In the genomic region with DNA sequence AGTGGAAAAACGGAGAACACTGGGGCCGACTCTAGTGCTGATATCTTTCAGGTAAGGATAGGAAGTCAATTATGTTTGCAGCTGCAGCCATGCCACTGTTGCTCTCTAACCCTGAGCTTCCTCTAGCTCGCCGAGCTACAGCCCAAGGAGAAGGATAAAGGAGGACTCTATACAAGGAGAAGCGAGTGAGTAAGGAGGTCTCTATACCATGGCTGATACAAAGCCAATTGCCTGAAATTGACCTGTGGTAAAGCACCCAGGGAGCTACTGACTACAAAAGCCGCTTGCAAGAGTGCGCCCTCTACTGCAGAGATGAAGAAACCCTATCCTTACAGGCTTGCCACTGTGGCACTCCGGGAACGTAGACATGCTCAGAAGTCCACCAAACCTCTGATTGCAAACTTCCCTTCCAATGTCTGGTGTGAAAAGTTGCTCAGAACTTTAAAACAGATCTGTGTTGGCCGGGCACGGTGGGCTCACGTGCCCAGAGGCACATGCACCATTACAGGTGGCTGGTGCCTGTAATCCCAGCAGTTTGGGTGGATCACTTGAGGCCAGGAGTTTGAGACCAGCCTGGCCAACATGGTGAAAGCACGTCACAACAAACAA, we compare ENCODE assay signal across 10 cellular contexts. TPM values are rescaled to one million over a fixed set of nuclear protein-coding genes. Genes with fewer than 3 reads are reported as not detected.
A peak's percentile ranks its signal among the peaks of the same experiment; 100 is the strongest.
DNase-seq lines count a peak whose midpoint lies in the region; ATAC-seq and TF ChIP-seq lines count a peak whose summit lies in the region.
"Had no signal": no experiment of that assay in that cellular context is flagged by ENCODE, and none has a peak within 500 bp of the region (broad histone marks: within the 10 kb centered on the region; RNA-seq: fewer than 3 reads in every experiment).

No MANE protein-coding gene starts in this region.

- no peak overlapping the region for H3K4me3 ChIP-seq in foreskin fibroblast (ENCODE audit: low read depth in 1 of 2, low read length in 2 of 2)
- H3K4me3 ChIP-seq in trophoblast cell (ENCODE audit: low read depth, low read length): no peak overlapping the region
- H3K4me3 ChIP-seq: SJSA1 had no signal

- no peaks in the 10 kb centered on the region for H3K36me3 Mint-ChIP-seq in activated T-cell treated with anti-CD3 and anti-CD28 coated beads, Interleukin-2, amount 50 U/mL, for 24 hours (ENCODE audit: low read depth)

- no peak overlapping the region for H3K9ac ChIP-seq in trophoblast cell (ENCODE audit: low read length)

- no peaks in the 10 kb centered on the region for H3K36me3 ChIP-seq in trophoblast cell (ENCODE audit: control insufficient read depth in 1 of 2, insufficient read depth in 2 of 2, low read length in 2 of 2)
- H3K36me3 ChIP-seq: SJSA1 had no signal

- H4K91ac ChIP-seq in trophoblast cell (ENCODE audit: low read depth, low read length): no peak overlapping the region

- no peaks in the 10 kb centered on the region for H3K27me3 ChIP-seq in trophoblast cell (ENCODE audit: insufficient read depth, low read length)

- no peak overlapping the region for H4K12ac ChIP-seq in trophoblast cell (ENCODE audit: low read depth, low read length)

- no peak overlapping the region for H2BK120ac ChIP-seq in trophoblast cell (ENCODE audit: insufficient read depth, low read length, poor library complexity)

- no peak overlapping the region for H3K4me3 Mint-ChIP-seq in activated T-cell treated with anti-CD3 and anti-CD28 coated beads, Interleukin-2, amount 50 U/mL, for 24 hours
- H3K4me3 Mint-ChIP-seq: stimulated activated naive CD8-positive, alpha-beta T cell treated with anti-CD3 and anti-CD28 coated beads, Interleukin-15, Interleukin-2, amounts not matched to agents 100 ng/mL and 50 ng/mL, for 24 hours had no signal

- no peak overlapping the region for H3K27ac Mint-ChIP-seq in activated T-cell treated with anti-CD3 and anti-CD28 coated beads, Interleukin-2, amount 50 U/mL, for 24 hours
- H3K27ac Mint-ChIP-seq: stimulated activated naive CD8-positive, alpha-beta T cell treated with anti-CD3 and anti-CD28 coated beads, Interleukin-15, Interleukin-2, amounts not matched to agents 100 ng/mL and 50 ng/mL, for 24 hours had no signal

- H3K27me3 Mint-ChIP-seq in activated T-cell treated with anti-CD3 and anti-CD28 coated beads, Interleukin-2, amount 50 U/mL, for 24 hours: peaks cover 7% of the 10 kb centered on the region

- no peak overlapping the region for H3K23ac ChIP-seq in trophoblast cell (ENCODE audit: low read length)

- no peak overlapping the region for H3K14ac ChIP-seq in trophoblast cell (ENCODE audit: low read length)

- H4K8ac ChIP-seq in trophoblast cell (ENCODE audit: low read depth, low read length): no peak overlapping the region

- no peak overlapping the region for H3K18ac ChIP-seq in trophoblast cell (ENCODE audit: low read length)

- H2AK5ac ChIP-seq in trophoblast cell (ENCODE audit: low read length): no peak overlapping the region

- no peak overlapping the region for H2AFZ ChIP-seq in trophoblast cell (ENCODE audit: insufficient read depth, low read length, poor library complexity)

- no peaks in the 10 kb centered on the region for H3K9me3 ChIP-seq in trophoblast cell (ENCODE audit: insufficient read depth, low read depth, low read length)
- H3K9me3 ChIP-seq: SJSA1 had no signal

- H3K27ac ChIP-seq in trophoblast cell (ENCODE audit: low read depth, low read length): no peak overlapping the region
- H3K27ac ChIP-seq: SJSA1 had no signal

- DNase-seq in DMS153 (lab: John Stamatoyannopoulos, UW) (peak; percentile 72), HT1080 (ENCODE audit: low read depth) (peak; percentile 47), NOMO-1 treated with dmso at 0.1 percent for 144 hours (lab: John Stamatoyannopoulos, UW; ENCODE audit: unreplicated experiment) (peak; percentile 53), foreskin fibroblast (peak; percentile 32 to 64), trophoblast cell (peak; percentile 54 to 82)
- DNase-seq in activated T-cell treated with anti-CD3 and anti-CD28 coated beads, Interleukin-2, amount 50 U/mL, for 24 hours: peak; percentile 61

- H3K4ac ChIP-seq in trophoblast cell (ENCODE audit: low read depth, low read length): no peak overlapping the region

- peaks cover 6% of the 10 kb centered on the region for H3K4me1 Mint-ChIP-seq in activated T-cell treated with anti-CD3 and anti-CD28 coated beads, Interleukin-2, amount 50 U/mL, for 24 hours (ENCODE audit: low read depth)

- ATAC-seq in HG02870 (IDR thresholded peaks at IDR 0.05; ENCODE audit: unreplicated experiment) (no peak), GM19023 (IDR thresholded peaks at IDR 0.05; ENCODE audit: unreplicated experiment) (no peak)

- H2BK5ac ChIP-seq in trophoblast cell (ENCODE audit: low read depth, low read length, poor library complexity): no peak overlapping the region

- H3K9me3 Mint-ChIP-seq in activated T-cell treated with anti-CD3 and anti-CD28 coated beads, Interleukin-2, amount 50 U/mL, for 24 hours: no peaks in the 10 kb centered on the region
- H3K9me3 Mint-ChIP-seq: stimulated activated naive CD8-positive, alpha-beta T cell treated with anti-CD3 and anti-CD28 coated beads, Interleukin-15, Interleukin-2, amounts not matched to agents 100 ng/mL and 50 ng/mL, for 24 hours had no signal

- no peaks in the 10 kb centered on the region for H3K79me2 ChIP-seq in trophoblast cell (ENCODE audit: control insufficient read depth, insufficient read depth, low read length, poor library complexity)

- peak; percentile 77 for TF ChIP-seq CTCF in foreskin fibroblast (IDR thresholded peaks at IDR 0.05; ENCODE audit: low read depth, low read length)

- no peak overlapping the region for H2BK12ac ChIP-seq in trophoblast cell (ENCODE audit: low read length)

- no peaks in the 10 kb centered on the region for H3K79me1 ChIP-seq in trophoblast cell (ENCODE audit: low read length)

- no CpG with 5 or more reads among the region's 13 CpGs for WGBS in trophoblast cell (ENCODE audit: extremely low coverage, insufficient coverage, insufficient read length)

- no peaks in the 10 kb centered on the region for H3K4me1 ChIP-seq in trophoblast cell (ENCODE audit: control insufficient read depth in 1 of 2, insufficient read depth in 2 of 2, low read length in 2 of 2)
- H3K4me1 ChIP-seq: SJSA1 had no signal

- no peak overlapping the region for H3K4me2 ChIP-seq in trophoblast cell (ENCODE audit: low read length)

RNA-seq across cellular contexts. Expression of a gene that starts 10.8 kb away (rescaled TPM):
- 2.2 and 2.4 TPM in 2 replicates for total RNA-seq in HT1080 (2014; rRNA removed; shearing (Covaris generic))
- 2.2 and 2.5 TPM in 2 replicates for polyA plus RNA-seq in HT1080 (2015; cell fraction: cytosol; rRNA removed)
- 3.7 and 6.5 TPM in 2 replicates for polyA plus RNA-seq in HT1080 (2015; cell fraction: nucleus; rRNA removed)
- polyA plus RNA-seq in trophoblast cell (2013): 6.3 and 7.2 TPM in 2 replicates

RNA-seq across cellular contexts. Expression of a gene that starts 45.3 kb away (rescaled TPM):
- 3.9 and 10.9 TPM in 2 replicates for total RNA-seq in HT1080 (2014; rRNA removed; shearing (Covaris generic))
- polyA plus RNA-seq in HT1080 (2015; cell fraction: cytosol; rRNA removed): 5.0 and 7.1 TPM in 2 replicates
- polyA plus RNA-seq in HT1080 (2015; cell fraction: nucleus; rRNA removed): 9.3 and 12.9 TPM in 2 replicates
- polyA plus RNA-seq in trophoblast cell (2013): 0.49 and 0.60 TPM in 2 replicates

RNA-seq across cellular contexts. Expression of a gene that starts 46.7 kb away (rescaled TPM):
- not detected in 2 replicates for total RNA-seq in HT1080 (2014; rRNA removed; shearing (Covaris generic))
- polyA plus RNA-seq in HT1080 (2015; cell fraction: cytosol; rRNA removed): 0.02 and 0.10 TPM in 2 replicates
- 0.30 and 1.6 TPM in 2 replicates for polyA plus RNA-seq in HT1080 (2015; cell fraction: nucleus; rRNA removed)
- polyA plus RNA-seq in trophoblast cell (2013): 0.42 and 0.44 TPM in 2 replicates

RNA-seq across cellular contexts. Expression of a gene that starts 51.8 kb away (rescaled TPM):
- not detected in 2 replicates for total RNA-seq in HT1080 (2014; rRNA removed; shearing (Covaris generic))
- polyA plus RNA-seq in HT1080 (2015; cell fraction: cytosol; rRNA removed): not detected in 2 replicates
- not detected in 2 replicates for polyA plus RNA-seq in HT1080 (2015; cell fraction: nucleus; rRNA removed)
- polyA plus RNA-seq in trophoblast cell (2013): not detected in 2 replicates
- total RNA-seq: SJSA1 had no signal

RNA-seq across cellular contexts. Expression of a gene that starts 56.6 kb away (rescaled TPM):
- not detected in 2 replicates for total RNA-seq in HT1080 (2014; rRNA removed; shearing (Covaris generic))
- polyA plus RNA-seq in HT1080 (2015; cell fraction: cytosol; rRNA removed): 0.13 TPM in 1 of 2 replicates, not detected in the other
- not detected in 2 replicates for polyA plus RNA-seq in HT1080 (2015; cell fraction: nucleus; rRNA removed)
- not detected in 2 replicates for polyA plus RNA-seq in trophoblast cell (2013)
- total RNA-seq: SJSA1 had no signal
